In genomic region chr14:50451854-50452253, GRCh38 we compare ENCODE assay signal across 23 cellular contexts. TPM values are rescaled to one million over a fixed set of nuclear protein-coding genes. Genes with fewer than 3 reads are reported as not detected.
DNase-seq lines count a peak whose midpoint lies in the region; ATAC-seq, FAIRE-seq and TF ChIP-seq lines count a peak whose summit lies in the region.
"Had no signal": no experiment of that assay in that cellular context is flagged by ENCODE, and none has a peak within 500 bp of the region (broad histone marks: within the 10 kb centered on the region; RNA-seq: fewer than 3 reads in every experiment).

No MANE protein-coding gene starts in this region.

- H3K4me1 ChIP-seq in GM23338 (ENCODE audit: insufficient read depth) (peaks cover 10% of the 10 kb centered on the region), PC-3 (ENCODE audit: insufficient read depth, low read length) (peaks cover 39% of the 10 kb centered on the region), tibial artery (no peaks in the 10 kb centered on the region)
- H3K4me1 ChIP-seq: BLaER1 had no signal

- intact Hi-C loops in PC-3 (cut with micrococcal nuclease), result loop anchor here (2.0 to 5.0 kb wide), 2 partner anchors 69 to 110 kb away; no protein-coding TSS in a partner anchor
- intact Hi-C loops in tibial artery (cut with DNase I; ENCODE audit: low total_unique reads), result no loop called here

- H3K4me3 ChIP-seq in GM23338 (no peak overlapping the region), PC-3 (ENCODE audit: low read length) (no peak overlapping the region), choroid plexus epithelial cell (ENCODE audit: low read depth, low read length) (no peak overlapping the region), tibial artery (no peak overlapping the region)
- H3K4me3 ChIP-seq: BLaER1, K562 had no signal

- H4K20me1 ChIP-seq in GM23338 (replicated peaks; ENCODE audit: insufficient read depth) (no peaks in the 10 kb centered on the region), PC-3 (ENCODE audit: low read length) (peaks cover 20% of the 10 kb centered on the region; the same call in 1 of the 2 replicates)
- H4K20me1 ChIP-seq: BLaER1 had no signal

- peaks cover 5% of the 10 kb centered on the region for H3K4me1 Mint-ChIP-seq in GM23338

- POLR2A ChIA-PET in PC-3 (lab: Charles Lee; ENCODE audit: unreplicated experiment), result interaction anchor here (0.6 kb wide), 1 partner anchor 10 kb away, joined by 6 read pairs; no protein-coding TSS in a partner anchor

- no peak overlapping the region for H3K4me3 Mint-ChIP-seq in GM23338
- H3K4me3 Mint-ChIP-seq: CD4-positive, alpha-beta T cell had no signal

- H3K36me3 ChIP-seq in GM23338 (ENCODE audit: insufficient read depth) (peaks cover 13% of the 10 kb centered on the region; the same call in 1 of the 2 replicates), PC-3 (ENCODE audit: low read depth, low read length) (peaks cover 42% of the 10 kb centered on the region), tibial artery (peaks cover 50 to 67% (median 51%) of the 10 kb centered on the region in 3 donors)

- no peak overlapping the region for H3K27ac Mint-ChIP-seq in GM23338
- H3K27ac Mint-ChIP-seq: CD4-positive, alpha-beta T cell had no signal

- H3K9ac ChIP-seq in PC-3 (ENCODE audit: low read length), result no peak overlapping the region
- H3K9ac ChIP-seq: BLaER1 had no signal

- H3K9me2 ChIP-seq in GM23338 (ENCODE audit: insufficient read depth), result no peaks in the 10 kb centered on the region
- H3K9me2 ChIP-seq in PC-3 (replicated peaks; ENCODE audit: low read length), result no peaks in the 10 kb centered on the region

- H3K27me3 Mint-ChIP-seq in GM23338 (ENCODE audit: insufficient read depth, low read depth, poor library complexity), result no peaks in the 10 kb centered on the region
- H3K27me3 Mint-ChIP-seq: CD4-positive, alpha-beta T cell had no signal

- H2AFZ ChIP-seq in GM23338 (no peak overlapping the region), PC-3 (ENCODE audit: low read length) (no peak overlapping the region)

- H3K4me2 ChIP-seq in GM23338 (no peak overlapping the region), PC-3 (ENCODE audit: low read length) (peak overlapping the region; percentile 62)
- H3K4me2 ChIP-seq: BLaER1 had no signal

- peak; percentile 98 for FAIRE-seq in urothelium cell line (lab: Jason Lieb, UNC)
- FAIRE-seq: GM12891, H1, K562 had no signal

- no peaks in the 10 kb centered on the region for H3F3A ChIP-seq in GM23338 (replicated peaks; ENCODE audit: low read depth)
- H3F3A ChIP-seq in PC-3 (ENCODE audit: low read length, unreplicated experiment), result peaks cover 16% of the 10 kb centered on the region

- H3K27me3 ChIP-seq in GM23338 (ENCODE audit: insufficient read depth) (no peaks in the 10 kb centered on the region), PC-3 (ENCODE audit: low read length) (no peaks in the 10 kb centered on the region), tibial artery (no peaks in the 10 kb centered on the region)
- H3K27me3 ChIP-seq: BLaER1 had no signal

- H3K79me2 ChIP-seq in GM23338 (replicated peaks; ENCODE audit: insufficient read depth) (no peaks in the 10 kb centered on the region), PC-3 (ENCODE audit: low read length) (no peaks in the 10 kb centered on the region)

- H3K27ac ChIP-seq in GM23338 (ENCODE audit: low read depth) (no peak overlapping the region), PC-3 (ENCODE audit: low read length) (peak overlapping the region; percentile 94), tibial artery (no peak overlapping the region)
- H3K27ac ChIP-seq: BLaER1 had no signal

- H3K9me3 Mint-ChIP-seq in GM23338, result no peaks in the 10 kb centered on the region; the same call in 2 of the 3 replicates

- BruUV-seq in PC-3 (replicated peaks; lab: Mats Ljungman, UMichigan), result no TSS peak

- no peak for DNase-seq in GM23338 (ENCODE audit: low spot score)
- DNase-seq in PC-3, result no peak
- DNase-seq in choroid plexus epithelial cell (ENCODE audit: low read depth), result peak; percentile 10
- DNase-seq in urothelium cell line (ENCODE audit: low spot score), result no peak
- DNase-seq in hippocampal formation (lab: John Stamatoyannopoulos, UW), result no peak
- no peak for DNase-seq in tibial artery
- no peak for DNase-seq in HT-29 (ENCODE audit: low spot score)
- DNase-seq: ACHN; CD4-positive, alpha-beta T cell; DND-41; NCI-H1048; NCI-H1417 treated with DMSO at 0.1 percent for 48 hours; NCI-H1930; NCI-H226; NCI-H510A treated with DMSO at 0.1 percent for 48 hours; NCI-H748 treated with DMSO at 0.1 percent for 48 hours; OCI-M1; RPMI8226; SHP77 had no signal

- TF ChIP-seq CTCF in GM23338 (conservative IDR thresholded peaks at IDR 0.05; ENCODE audit: low read depth in 2 of 2), result no peak
- TF ChIP-seq CTCF in PC-3 (conservative IDR thresholded peaks at IDR 0.05; ENCODE audit: low read depth, low read length), result no peak
- TF ChIP-seq CTCF in choroid plexus epithelial cell (conservative IDR thresholded peaks at IDR 0.05; ENCODE audit: low read depth, low read length), result no peak
- no peak for TF ChIP-seq CTCF in tibial artery (IDR thresholded peaks at IDR 0.05)

- CTCF ChIA-PET in PC-3 (lab: Charles Lee), result interaction anchor here (1.8 to 1.9 kb wide), 2 partner anchors 80 to 109 kb away, joined by 9 to 11 read pairs; partner anchors contain the start of gene MAP4K5

- peaks cover 34% of the 10 kb centered on the region for H3K36me3 Mint-ChIP-seq in GM23338 (ENCODE audit: low read depth)

- H3K9me3 ChIP-seq in PC-3 (ENCODE audit: low read length), result no peaks in the 10 kb centered on the region
- H3K9me3 ChIP-seq in tibial artery, result no peaks in the 10 kb centered on the region
- H3K9me3 ChIP-seq: BLaER1 had no signal

- ATAC-seq in GM23338 (no peak), PC-3 (no peak)
- ATAC-seq: K562 had no signal

TF ChIP-seq in GM23338, 12 proteins besides CTCF, POLR2A, EP300 and RAD21:
- TF ChIP-seq REST (IDR thresholded peaks at IDR 0.05; ENCODE audit: unreplicated experiment) (peak; percentile 62), NANOG (IDR thresholded peaks at IDR 0.05; ENCODE audit: borderline replicate concordance) (no peak)

RNA-seq across cellular contexts. Expression of gene CDKL1, which starts 55.2 kb away (rescaled TPM):
- total RNA-seq in GM23338 (2014; rRNA removed; shearing (Covaris generic)), result 0.19 and 0.52 TPM in 2 replicates
- 0.52 and 0.56 TPM in 2 replicates for polyA plus RNA-seq in GM23338 (2016; fragmentation: Nextera tagmentation; extraction: Ambion mirVana)
- total RNA-seq in PC-3 (2014; rRNA removed), result 7.1 and 14.4 TPM in 2 replicates
- 5.5 and 12.9 TPM in 2 replicates for total RNA-seq in HT-29 (2014; rRNA removed; shearing (Covaris generic))
